Comparison of ENCODE assay signal across 18 cellular contexts in the genomic region with DNA sequence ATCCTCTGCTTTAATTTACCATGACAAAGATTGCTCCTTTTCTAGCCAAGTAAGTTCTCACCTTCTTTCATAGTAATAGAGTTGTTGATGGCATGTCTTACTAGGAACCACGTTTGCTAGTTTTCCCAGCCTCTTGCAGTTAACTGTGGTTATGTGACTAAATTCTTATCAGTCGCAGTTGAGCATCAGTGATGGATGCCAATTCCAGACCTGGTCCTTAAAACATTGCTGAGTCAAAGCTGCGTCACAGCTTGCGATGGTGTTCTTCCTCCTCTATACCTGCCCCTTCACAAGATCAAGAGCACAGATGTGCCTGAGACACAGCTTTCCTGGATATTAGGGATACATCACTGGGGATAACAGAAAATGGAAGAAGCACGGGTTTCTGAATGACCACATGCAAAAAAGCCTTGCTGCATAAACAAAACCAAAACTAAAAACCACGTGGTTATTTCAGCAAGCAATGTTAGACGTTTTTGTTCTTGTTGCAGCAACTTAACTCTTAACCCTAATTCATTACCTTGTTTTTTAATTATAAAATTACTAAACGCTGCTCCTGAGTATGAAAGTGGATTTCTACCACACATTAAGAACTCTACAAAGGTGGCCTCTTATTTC.
DNase-seq lines count a peak whose midpoint lies in the region; ATAC-seq and TF ChIP-seq lines count a peak whose summit lies in the region.
"Had no signal": no experiment of that assay in that cellular context is flagged by ENCODE, and none has a peak within 500 bp of the region (broad histone marks: within the 10 kb centered on the region; RNA-seq: fewer than 3 reads in every experiment).

No MANE protein-coding gene starts in this region.

- DNase-seq in A172 (ENCODE audit: low spot score) (peak; percentile 64), NCI-H526 treated with DMSO at 0.1 percent for 48 hours (lab: John Stamatoyannopoulos, UW) (peak; percentile 15), activated gamma-delta T cell (lab: John Stamatoyannopoulos, UW) (no peak)
- no peak for DNase-seq in activated CD4-positive, CD25-positive, alpha-beta regulatory T cell (lab: John Stamatoyannopoulos, UW)
- DNase-seq: activated CD4-positive, CD25-positive, alpha-beta regulatory T cell treated with anti-CD3 and anti-CD28 coated beads, Interleukin-2, amount 50 U/mL, for 72 hours; activated effector memory CD4-positive, alpha-beta T cell treated with anti-CD3 and anti-CD28 coated beads, Interleukin-2, amount 50 U/mL, for 16 hours; AML-193; central memory CD4-positive, alpha-beta T cell; DND-41; H9; kidney glomerular epithelial cell; NCI-H2081; SK-N-SH; uterus had no signal

- ATAC-seq in GM18498 (IDR thresholded peaks at IDR 0.05; ENCODE audit: unreplicated experiment) (peak; percentile 59), GM19023 (IDR thresholded peaks at IDR 0.05; ENCODE audit: unreplicated experiment) (no peak), SK-N-SH treated with all-trans-retinoic acid at 6 μM for 48 hours (no peak)

- no peaks in the 10 kb centered on the region for H3K36me3 Mint-ChIP-seq in dendritic cell treated with granulocyte-macrophage colony-stimulating factor and Interleukin-4, amounts not matched to agents 40 ng/mL and 50 ng/mL, for 4 days (ENCODE audit: low read depth)

- peaks cover 10% of the 10 kb centered on the region for H3K4me1 Mint-ChIP-seq in dendritic cell treated with granulocyte-macrophage colony-stimulating factor and Interleukin-4, amounts not matched to agents 40 ng/mL and 50 ng/mL, for 4 days (ENCODE audit: low read depth)

- H3K27me3 Mint-ChIP-seq in dendritic cell treated with granulocyte-macrophage colony-stimulating factor and Interleukin-4, amounts not matched to agents 40 ng/mL and 50 ng/mL, for 4 days, result no peaks in the 10 kb centered on the region

- peak overlapping the region; percentile 76 for H3K4me3 Mint-ChIP-seq in dendritic cell treated with granulocyte-macrophage colony-stimulating factor and Interleukin-4, amounts not matched to agents 40 ng/mL and 50 ng/mL, for 4 days
- H3K4me3 Mint-ChIP-seq: H9 had no signal

- intact Hi-C loops in dendritic cell treated with granulocyte-macrophage colony-stimulating factor and Interleukin-4, amounts not matched to agents 40 ng/mL and 50 ng/mL, for 4 days (cut with micrococcal nuclease), result no loop called here

- H3K9me3 Mint-ChIP-seq in dendritic cell treated with granulocyte-macrophage colony-stimulating factor and Interleukin-4, amounts not matched to agents 40 ng/mL and 50 ng/mL, for 4 days, result no peaks in the 10 kb centered on the region
- H3K9me3 Mint-ChIP-seq: H9 had no signal

- peak overlapping the region; percentile 58 for H3K27ac Mint-ChIP-seq in dendritic cell treated with granulocyte-macrophage colony-stimulating factor and Interleukin-4, amounts not matched to agents 40 ng/mL and 50 ng/mL, for 4 days
- H3K27ac Mint-ChIP-seq: H9 had no signal

TF ChIP-seq in SK-N-SH treated with all-trans-retinoic acid at 6 μM for 48 hours, 23 proteins besides CTCF, POLR2A, EP300 and RAD21:
- TF ChIP-seq GLIS3 (CRISPR knock-in tag; IDR thresholded peaks at IDR 0.05), result no peak
- no peak for TF ChIP-seq CREB5 (CRISPR knock-in tag; IDR thresholded peaks at IDR 0.05; ENCODE audit: low read depth)
- TF ChIP-seq, protein P1, sequence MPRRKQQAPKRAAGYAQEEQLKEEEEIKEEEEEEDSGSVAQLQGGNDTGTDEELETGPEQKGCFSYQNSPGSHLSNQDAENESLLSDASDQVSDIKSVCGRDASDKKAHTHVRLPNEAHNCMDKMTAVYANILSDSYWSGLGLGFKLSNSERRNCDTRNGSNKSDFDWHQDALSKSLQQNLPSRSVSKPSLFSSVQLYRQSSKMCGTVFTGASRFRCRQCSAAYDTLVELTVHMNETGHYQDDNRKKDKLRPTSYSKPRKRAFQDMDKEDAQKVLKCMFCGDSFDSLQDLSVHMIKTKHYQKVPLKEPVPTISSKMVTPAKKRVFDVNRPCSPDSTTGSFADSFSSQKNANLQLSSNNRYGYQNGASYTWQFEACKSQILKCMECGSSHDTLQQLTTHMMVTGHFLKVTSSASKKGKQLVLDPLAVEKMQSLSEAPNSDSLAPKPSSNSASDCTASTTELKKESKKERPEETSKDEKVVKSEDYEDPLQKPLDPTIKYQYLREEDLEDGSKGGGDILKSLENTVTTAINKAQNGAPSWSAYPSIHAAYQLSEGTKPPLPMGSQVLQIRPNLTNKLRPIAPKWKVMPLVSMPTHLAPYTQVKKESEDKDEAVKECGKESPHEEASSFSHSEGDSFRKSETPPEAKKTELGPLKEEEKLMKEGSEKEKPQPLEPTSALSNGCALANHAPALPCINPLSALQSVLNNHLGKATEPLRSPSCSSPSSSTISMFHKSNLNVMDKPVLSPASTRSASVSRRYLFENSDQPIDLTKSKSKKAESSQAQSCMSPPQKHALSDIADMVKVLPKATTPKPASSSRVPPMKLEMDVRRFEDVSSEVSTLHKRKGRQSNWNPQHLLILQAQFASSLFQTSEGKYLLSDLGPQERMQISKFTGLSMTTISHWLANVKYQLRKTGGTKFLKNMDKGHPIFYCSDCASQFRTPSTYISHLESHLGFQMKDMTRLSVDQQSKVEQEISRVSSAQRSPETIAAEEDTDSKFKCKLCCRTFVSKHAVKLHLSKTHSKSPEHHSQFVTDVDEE (CRISPR knock-in tag; IDR thresholded peaks at IDR 0.05), result no peak
- no peak for TF ChIP-seq ZNF565 (CRISPR knock-in tag; conservative IDR thresholded peaks at IDR 0.05; ENCODE audit: low read depth)
- TF ChIP-seq OSR1 (CRISPR knock-in tag; IDR thresholded peaks at IDR 0.05), result no peak
- no peak for TF ChIP-seq TOX (CRISPR knock-in tag; IDR thresholded peaks at IDR 0.05; ENCODE audit: borderline replicate concordance)
- TF ChIP-seq TCF4 (CRISPR knock-in tag; IDR thresholded peaks at IDR 0.05; ENCODE audit: borderline replicate concordance), result no peak
- no peak for TF ChIP-seq PPARA (CRISPR knock-in tag; IDR thresholded peaks at IDR 0.05; ENCODE audit: borderline replicate concordance)
- TF ChIP-seq ZNF8 (CRISPR knock-in tag; IDR thresholded peaks at IDR 0.05), result no peak
- no peak for TF ChIP-seq ZFP30 (CRISPR knock-in tag; IDR thresholded peaks at IDR 0.05)

Comparison
In these comparisons a context has a peak if more than half of its experiments do, and no peak if none do; other contexts are left out.
1. DNase-seq: peak in A172 (single experiment) and NCI-H526 treated with DMSO at 0.1 percent for 48 hours (single experiment); none in activated gamma-delta T cell (single experiment) and activated CD4-positive, CD25-positive, alpha-beta regulatory T cell (0 of 4).